Comparison of ENCODE assay signal across 26 cellular contexts in the genomic region with DNA sequence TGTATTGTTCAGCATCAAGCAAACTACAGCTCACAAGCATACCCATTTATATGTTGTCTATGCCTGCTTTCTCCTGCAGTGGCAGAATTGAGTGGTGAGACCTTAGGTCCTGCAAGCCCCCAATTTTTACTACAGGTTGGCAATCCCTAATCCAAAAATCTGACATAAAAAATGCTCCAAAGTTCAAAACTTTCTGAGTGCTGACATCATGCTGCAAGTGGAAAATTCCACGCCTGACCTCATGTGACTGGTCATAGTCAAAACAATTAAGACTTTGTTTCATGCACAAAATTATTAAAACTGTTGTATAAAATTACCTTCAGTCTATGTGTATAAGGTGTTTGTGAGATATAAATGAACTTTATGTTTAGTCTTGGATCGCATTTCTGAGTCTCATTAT.
"Had no signal": no experiment of that assay in that cellular context is flagged by ENCODE, and none has a peak within 500 bp of the region (broad histone marks: within the 10 kb centered on the region; RNA-seq: fewer than 3 reads in every experiment).

No MANE protein-coding gene starts in this region.

- DNase-seq: cortex of kidney; effector memory CD8-positive, alpha-beta T cell; foreskin fibroblast; gastrocnemius medialis; glutamatergic neuron; heart right ventricle; hippocampal formation; immature natural killer cell; islet precursor cell; kidney glomerular epithelial cell; left ventricle myocardium superior; lower lobe of right lung; natural killer cell; occipital lobe; stimulated activated CD4-positive, alpha-beta T cell treated with anti-CD3 and anti-CD28 coated beads, Interleukin-12 subunit alpha, Interleukin-12 subunit beta, amount 100 ng/mL, for 4 hours; stimulated activated CD4-positive, alpha-beta T cell treated with anti-CD3 and anti-CD28 coated beads, Interleukin-1b, Interleukin-23, amount 100 ng/mL, for 48 hours; stimulated activated CD4-positive, alpha-beta T cell treated with anti-CD3 and anti-CD28 coated beads, Interleukin-4, amount 100 ng/mL, for 1 hour; stimulated activated CD8-positive, alpha-beta memory T cell treated with anti-CD3 and anti-CD28 coated beads, Interleukin-4, amount 100 ng/mL, for 48 hours; stimulated activated naive CD4-positive, alpha-beta T cell; stimulated activated naive CD8-positive, alpha-beta T cell treated with anti-CD3 and anti-CD28 coated beads, Interleukin-15, amount 100 ng/mL, for 72 hours; trophoblast cell had no signal

- H3K36me3 ChIP-seq: suprapubic skin, vagina had no signal

- H3K79me2 ChIP-seq: parathyroid adenoma had no signal

- H3K27me3 ChIP-seq: gastrocnemius medialis, heart right ventricle, suprapubic skin, vagina had no signal

- H3K4me1 ChIP-seq: gastrocnemius medialis, parathyroid adenoma had no signal

- H3K4me3 ChIP-seq: gastrocnemius medialis, heart right ventricle, lower lobe of right lung, smooth muscle cell, suprapubic skin, vagina had no signal

- H3K4me2 ChIP-seq: smooth muscle cell had no signal

- H2AFZ ChIP-seq: parathyroid adenoma had no signal

- ATAC-seq: effector memory CD8-positive, alpha-beta T cell; gastrocnemius medialis; heart right ventricle; left ventricle myocardium superior; lower lobe of right lung; natural killer cell; sciatic nerve; stimulated activated naive CD8-positive, alpha-beta T cell treated with anti-CD3 and anti-CD28 coated beads, Interleukin-15, amount 100 ng/mL, for 72 hours had no signal

- H3K9ac ChIP-seq: parathyroid adenoma had no signal

- H3K27ac ChIP-seq: gastrocnemius medialis, heart right ventricle, lower lobe of right lung, parathyroid adenoma, suprapubic skin, vagina had no signal

- H3K9me3 ChIP-seq: gastrocnemius medialis, heart right ventricle, lower lobe of right lung, suprapubic skin, vagina had no signal
